Comparison of ENCODE assay signal across 11 cellular contexts in genomic region chr11:20155683-20156279, GRCh38. TPM values are rescaled to one million over a fixed set of nuclear protein-coding genes. Genes with fewer than 3 reads are reported as not detected.
DNase-seq lines count a peak whose midpoint lies in the region; ATAC-seq lines count a peak whose summit lies in the region.
"Had no signal": no experiment of that assay in that cellular context is flagged by ENCODE, and none has a peak within 500 bp of the region (broad histone marks: within the 10 kb centered on the region; RNA-seq: fewer than 3 reads in every experiment).

No MANE protein-coding gene starts in this region.

- peak overlapping the region; percentile 63 for H3K27ac Mint-ChIP-seq in activated T-cell treated with anti-CD3 and anti-CD28 coated beads, Interleukin-2, amount 50 U/mL, for 24 hours
- H3K27ac Mint-ChIP-seq in activated CD4-positive, alpha-beta memory T cell treated with anti-CD3 and anti-CD28 coated beads, Interleukin-2, amount 10 ng/mL, durations not matched to agents 7 days and 5 days, result no peak overlapping the region
- peak overlapping the region; percentile 88 for H3K27ac Mint-ChIP-seq in stimulated activated naive B cell treated with anti-CD40 and anti-IgM and Interleukin-4, amounts not matched to agents 10 μg/mL and 1 μg/mL and 100 μg/mL, for 72 hours

- no peak for DNase-seq in activated T-cell treated with anti-CD3 and anti-CD28 coated beads, Interleukin-2, amount 50 U/mL, for 24 hours
- DNase-seq in activated T-cell treated with anti-CD3 and anti-CD28 coated beads, Interleukin-2, amount 50 U/mL, for 48 hours, result no peak
- no peak for DNase-seq in activated CD4-positive, alpha-beta memory T cell treated with anti-CD3 and anti-CD28 coated beads, Interleukin-2, amount 10 ng/mL, durations not matched to agents 7 days and 5 days
- no peak for DNase-seq in stimulated activated naive B cell treated with anti-CD40 and anti-IgM and Interleukin-4, amounts not matched to agents 10 μg/mL and 1 μg/mL and 100 μg/mL, for 72 hours
- DNase-seq in head of caudate nucleus, result no peak
- DNase-seq in NCI-H774 (lab: John Stamatoyannopoulos, UW), result no peak
- DNase-seq: AML-193, foreskin melanocyte, SW 1271 had no signal

- CTCF ChIA-PET in activated CD4-positive, alpha-beta memory T cell treated with anti-CD3 and anti-CD28 coated beads, Interleukin-2, amount 10 ng/mL, durations not matched to agents 7 days and 5 days (lab: Charles Lee), result interaction anchor here (0.9 to 3.0 kb wide), 3 partner anchors 23 to 199 kb away, joined by 3 to 11 read pairs (median 7); no protein-coding TSS in a partner anchor

- H3K36me3 Mint-ChIP-seq in activated T-cell treated with anti-CD3 and anti-CD28 coated beads, Interleukin-2, amount 50 U/mL, for 24 hours (ENCODE audit: low read depth), result no peaks in the 10 kb centered on the region
- H3K36me3 Mint-ChIP-seq in activated CD4-positive, alpha-beta memory T cell treated with anti-CD3 and anti-CD28 coated beads, Interleukin-2, amount 10 ng/mL, durations not matched to agents 7 days and 5 days (ENCODE audit: low read depth), result peaks cover 15% of the 10 kb centered on the region
- peaks cover 12 to 15% of the 10 kb centered on the region in 2 donors for H3K36me3 Mint-ChIP-seq in stimulated activated naive B cell treated with anti-CD40 and anti-IgM and Interleukin-4, amounts not matched to agents 10 μg/mL and 1 μg/mL and 100 μg/mL, for 72 hours

- H3K9me3 Mint-ChIP-seq in activated T-cell treated with anti-CD3 and anti-CD28 coated beads, Interleukin-2, amount 50 U/mL, for 24 hours, result peaks cover 5% of the 10 kb centered on the region
- peaks cover 3% of the 10 kb centered on the region for H3K9me3 Mint-ChIP-seq in activated CD4-positive, alpha-beta memory T cell treated with anti-CD3 and anti-CD28 coated beads, Interleukin-2, amount 10 ng/mL, durations not matched to agents 7 days and 5 days
- peaks cover 11 to 12% of the 10 kb centered on the region in 2 donors for H3K9me3 Mint-ChIP-seq in stimulated activated naive B cell treated with anti-CD40 and anti-IgM and Interleukin-4, amounts not matched to agents 10 μg/mL and 1 μg/mL and 100 μg/mL, for 72 hours

- H3K9me3 ChIP-seq in iPS-18c (ENCODE audit: control insufficient read depth, insufficient read depth, low read length), result no peaks in the 10 kb centered on the region

- ATAC-seq in stimulated activated naive B cell treated with anti-CD40 and anti-IgM and Interleukin-4, amounts not matched to agents 10 μg/mL and 1 μg/mL and 100 μg/mL, for 72 hours (replicated peaks), result no peak
- no peak for ATAC-seq in GM18873 (IDR thresholded peaks at IDR 0.05; ENCODE audit: low FRiP score, unreplicated experiment)

- H3K4me1 Mint-ChIP-seq in activated T-cell treated with anti-CD3 and anti-CD28 coated beads, Interleukin-2, amount 50 U/mL, for 24 hours (ENCODE audit: low read depth), result peaks cover 22% of the 10 kb centered on the region
- peaks cover 20% of the 10 kb centered on the region for H3K4me1 Mint-ChIP-seq in activated CD4-positive, alpha-beta memory T cell treated with anti-CD3 and anti-CD28 coated beads, Interleukin-2, amount 10 ng/mL, durations not matched to agents 7 days and 5 days
- peaks cover 9 to 30% of the 10 kb centered on the region in 2 donors for H3K4me1 Mint-ChIP-seq in stimulated activated naive B cell treated with anti-CD40 and anti-IgM and Interleukin-4, amounts not matched to agents 10 μg/mL and 1 μg/mL and 100 μg/mL, for 72 hours

- POLR2A ChIA-PET in activated CD4-positive, alpha-beta memory T cell treated with anti-CD3 and anti-CD28 coated beads, Interleukin-2, amount 10 ng/mL, durations not matched to agents 7 days and 5 days (lab: Charles Lee), result interaction anchor here (0.6 kb wide), 1 partner anchor 21 kb away, joined by 3 read pairs; no protein-coding TSS in a partner anchor

- peak overlapping the region; percentile 62 for H3K4me3 Mint-ChIP-seq in activated T-cell treated with anti-CD3 and anti-CD28 coated beads, Interleukin-2, amount 50 U/mL, for 24 hours
- peak overlapping the region; percentile 53 for H3K4me3 Mint-ChIP-seq in activated CD4-positive, alpha-beta memory T cell treated with anti-CD3 and anti-CD28 coated beads, Interleukin-2, amount 10 ng/mL, durations not matched to agents 7 days and 5 days
- H3K4me3 Mint-ChIP-seq in stimulated activated naive B cell treated with anti-CD40 and anti-IgM and Interleukin-4, amounts not matched to agents 10 μg/mL and 1 μg/mL and 100 μg/mL, for 72 hours, result peak overlapping the region; percentile 66 to 74

- peaks cover 57% of the 10 kb centered on the region for H3K27me3 Mint-ChIP-seq in activated T-cell treated with anti-CD3 and anti-CD28 coated beads, Interleukin-2, amount 50 U/mL, for 24 hours
- peaks cover 56% of the 10 kb centered on the region for H3K27me3 Mint-ChIP-seq in activated CD4-positive, alpha-beta memory T cell treated with anti-CD3 and anti-CD28 coated beads, Interleukin-2, amount 10 ng/mL, durations not matched to agents 7 days and 5 days
- peaks cover 52 to 69% of the 10 kb centered on the region in 2 donors for H3K27me3 Mint-ChIP-seq in stimulated activated naive B cell treated with anti-CD40 and anti-IgM and Interleukin-4, amounts not matched to agents 10 μg/mL and 1 μg/mL and 100 μg/mL, for 72 hours

- H3K4me3 ChIP-seq in iPS-18c (ENCODE audit: insufficient read depth, low read depth, low read length), result peak overlapping the region; percentile 73

- intact Hi-C loops in head of caudate nucleus (cut with DNase I), result no loop called here

RNA-seq across cellular contexts. Expression of gene DBX1, which starts 4.5 kb away (rescaled TPM):
- total RNA-seq in activated CD4-positive, alpha-beta memory T cell treated with anti-CD3 and anti-CD28 coated beads, Interleukin-2, amount 10 ng/mL, durations not matched to agents 7 days and 5 days, result not detected
